ENCODE assay signal across 2 cellular contexts in genomic region chr7:22380333-22380732, GRCh38.
TF ChIP-seq lines count a peak whose summit lies in the region.

No MANE protein-coding gene starts in this region.

TF ChIP-seq in GM23338, 12 proteins besides CTCF, POLR2A, EP300 and RAD21 (continued from another document):
- TF ChIP-seq REST (IDR thresholded peaks at IDR 0.05; ENCODE audit: unreplicated experiment) (no peak), EZH2 (IDR thresholded peaks at IDR 0.05; ENCODE audit: low read depth, unreplicated experiment) (no peak), POLR2AphosphoS5 (IDR thresholded peaks at IDR 0.05; ENCODE audit: low read depth) (no peak)
TF ChIP-seq in GM23338: peak in this region for 0.

TF ChIP-seq in WTC11, 78 proteins besides CTCF, POLR2A, EP300 and RAD21 (continued from another document):
- TF ChIP-seq IRF1 (CRISPR knock-in tag; IDR thresholded peaks at IDR 0.05) (no peak), STAT6 (CRISPR knock-in tag; conservative IDR thresholded peaks at IDR 0.05; ENCODE audit: low read depth) (no peak), ZNF232 (CRISPR knock-in tag; IDR thresholded peaks at IDR 0.05) (no peak), SMAD3 (CRISPR knock-in tag; IDR thresholded peaks at IDR 0.05; ENCODE audit: borderline replicate concordance) (no peak), TEAD4 (CRISPR knock-in tag; IDR thresholded peaks at IDR 0.05) (no peak), ZMAT4 (CRISPR knock-in tag; IDR thresholded peaks at IDR 0.05) (no peak)
